In the genomic region with DNA sequence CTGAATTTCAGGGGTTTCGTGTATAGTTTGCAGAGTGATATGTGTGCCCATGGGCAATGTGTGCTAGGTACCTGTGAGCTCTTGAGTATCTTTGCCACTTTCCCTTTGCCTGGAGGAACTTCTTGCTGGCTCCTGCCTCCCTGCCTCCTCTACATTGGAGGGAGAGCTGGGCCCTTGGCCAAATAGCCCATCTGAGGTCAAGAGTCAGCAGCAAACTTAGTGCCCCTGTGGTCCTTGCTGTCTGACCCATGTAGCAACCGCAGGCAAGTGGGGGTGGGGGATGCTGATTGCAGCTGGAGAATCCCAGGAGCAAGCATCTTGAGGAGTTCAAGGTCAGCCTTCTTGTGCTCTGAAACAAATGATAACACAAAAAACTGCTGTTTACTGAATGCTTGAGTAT, we compare ENCODE assay signal across 3 cellular contexts.
A peak's percentile ranks its signal among the peaks of the same experiment; 100 is the strongest.
TF ChIP-seq lines count a peak whose summit lies in the region.

No MANE protein-coding gene starts in this region.

TF ChIP-seq in liver, 16 proteins besides CTCF, POLR2A, EP300 and RAD21:
- TF ChIP-seq FOXA2 (IDR thresholded peaks at IDR 0.05) (no peak), NR2F2 (IDR thresholded peaks at IDR 0.05) (peak; percentile 88)

TF ChIP-seq in HepG2, 621 proteins besides CTCF, POLR2A, EP300 and RAD21 (continues in another document):
- TF ChIP-seq FOSL1 (CRISPR knock-in tag; IDR thresholded peaks at IDR 0.05; ENCODE audit: borderline replicate concordance): no peak
- TF ChIP-seq ZNF605 (CRISPR knock-in tag; IDR thresholded peaks at IDR 0.05): no peak
- TF ChIP-seq, protein P1, sequence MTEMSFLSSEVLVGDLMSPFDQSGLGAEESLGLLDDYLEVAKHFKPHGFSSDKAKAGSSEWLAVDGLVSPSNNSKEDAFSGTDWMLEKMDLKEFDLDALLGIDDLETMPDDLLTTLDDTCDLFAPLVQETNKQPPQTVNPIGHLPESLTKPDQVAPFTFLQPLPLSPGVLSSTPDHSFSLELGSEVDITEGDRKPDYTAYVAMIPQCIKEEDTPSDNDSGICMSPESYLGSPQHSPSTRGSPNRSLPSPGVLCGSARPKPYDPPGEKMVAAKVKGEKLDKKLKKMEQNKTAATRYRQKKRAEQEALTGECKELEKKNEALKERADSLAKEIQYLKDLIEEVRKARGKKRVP (CRISPR knock-in tag; IDR thresholded peaks at IDR 0.05): no peak
- TF ChIP-seq, protein P2, sequence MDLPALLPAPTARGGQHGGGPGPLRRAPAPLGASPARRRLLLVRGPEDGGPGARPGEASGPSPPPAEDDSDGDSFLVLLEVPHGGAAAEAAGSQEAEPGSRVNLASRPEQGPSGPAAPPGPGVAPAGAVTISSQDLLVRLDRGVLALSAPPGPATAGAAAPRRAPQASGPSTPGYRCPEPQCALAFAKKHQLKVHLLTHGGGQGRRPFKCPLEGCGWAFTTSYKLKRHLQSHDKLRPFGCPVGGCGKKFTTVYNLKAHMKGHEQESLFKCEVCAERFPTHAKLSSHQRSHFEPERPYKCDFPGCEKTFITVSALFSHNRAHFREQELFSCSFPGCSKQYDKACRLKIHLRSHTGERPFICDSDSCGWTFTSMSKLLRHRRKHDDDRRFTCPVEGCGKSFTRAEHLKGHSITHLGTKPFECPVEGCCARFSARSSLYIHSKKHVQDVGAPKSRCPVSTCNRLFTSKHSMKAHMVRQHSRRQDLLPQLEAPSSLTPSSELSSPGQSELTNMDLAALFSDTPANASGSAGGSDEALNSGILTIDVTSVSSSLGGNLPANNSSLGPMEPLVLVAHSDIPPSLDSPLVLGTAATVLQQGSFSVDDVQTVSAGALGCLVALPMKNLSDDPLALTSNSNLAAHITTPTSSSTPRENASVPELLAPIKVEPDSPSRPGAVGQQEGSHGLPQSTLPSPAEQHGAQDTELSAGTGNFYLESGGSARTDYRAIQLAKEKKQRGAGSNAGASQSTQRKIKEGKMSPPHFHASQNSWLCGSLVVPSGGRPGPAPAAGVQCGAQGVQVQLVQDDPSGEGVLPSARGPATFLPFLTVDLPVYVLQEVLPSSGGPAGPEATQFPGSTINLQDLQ (CRISPR knock-in tag; IDR thresholded peaks at IDR 0.05): no peak
- TF ChIP-seq ZNF382 (CRISPR knock-in tag; IDR thresholded peaks at IDR 0.05; ENCODE audit: borderline replicate concordance): no peak
- no peak for TF ChIP-seq HDAC6 (IDR thresholded peaks at IDR 0.05; ENCODE audit: low read depth, low read length)
- no peak for TF ChIP-seq EZH2 (conservative IDR thresholded peaks at IDR 0.05; ENCODE audit: low read depth, low read length)
- no peak for TF ChIP-seq ZNF160 (CRISPR knock-in tag; IDR thresholded peaks at IDR 0.05)
- no peak for TF ChIP-seq CBX5 (CRISPR knock-in tag; IDR thresholded peaks at IDR 0.05; ENCODE audit: borderline replicate concordance)
- no peak for TF ChIP-seq SMAD9 (CRISPR knock-in tag; IDR thresholded peaks at IDR 0.05)
- TF ChIP-seq, protein P3, sequence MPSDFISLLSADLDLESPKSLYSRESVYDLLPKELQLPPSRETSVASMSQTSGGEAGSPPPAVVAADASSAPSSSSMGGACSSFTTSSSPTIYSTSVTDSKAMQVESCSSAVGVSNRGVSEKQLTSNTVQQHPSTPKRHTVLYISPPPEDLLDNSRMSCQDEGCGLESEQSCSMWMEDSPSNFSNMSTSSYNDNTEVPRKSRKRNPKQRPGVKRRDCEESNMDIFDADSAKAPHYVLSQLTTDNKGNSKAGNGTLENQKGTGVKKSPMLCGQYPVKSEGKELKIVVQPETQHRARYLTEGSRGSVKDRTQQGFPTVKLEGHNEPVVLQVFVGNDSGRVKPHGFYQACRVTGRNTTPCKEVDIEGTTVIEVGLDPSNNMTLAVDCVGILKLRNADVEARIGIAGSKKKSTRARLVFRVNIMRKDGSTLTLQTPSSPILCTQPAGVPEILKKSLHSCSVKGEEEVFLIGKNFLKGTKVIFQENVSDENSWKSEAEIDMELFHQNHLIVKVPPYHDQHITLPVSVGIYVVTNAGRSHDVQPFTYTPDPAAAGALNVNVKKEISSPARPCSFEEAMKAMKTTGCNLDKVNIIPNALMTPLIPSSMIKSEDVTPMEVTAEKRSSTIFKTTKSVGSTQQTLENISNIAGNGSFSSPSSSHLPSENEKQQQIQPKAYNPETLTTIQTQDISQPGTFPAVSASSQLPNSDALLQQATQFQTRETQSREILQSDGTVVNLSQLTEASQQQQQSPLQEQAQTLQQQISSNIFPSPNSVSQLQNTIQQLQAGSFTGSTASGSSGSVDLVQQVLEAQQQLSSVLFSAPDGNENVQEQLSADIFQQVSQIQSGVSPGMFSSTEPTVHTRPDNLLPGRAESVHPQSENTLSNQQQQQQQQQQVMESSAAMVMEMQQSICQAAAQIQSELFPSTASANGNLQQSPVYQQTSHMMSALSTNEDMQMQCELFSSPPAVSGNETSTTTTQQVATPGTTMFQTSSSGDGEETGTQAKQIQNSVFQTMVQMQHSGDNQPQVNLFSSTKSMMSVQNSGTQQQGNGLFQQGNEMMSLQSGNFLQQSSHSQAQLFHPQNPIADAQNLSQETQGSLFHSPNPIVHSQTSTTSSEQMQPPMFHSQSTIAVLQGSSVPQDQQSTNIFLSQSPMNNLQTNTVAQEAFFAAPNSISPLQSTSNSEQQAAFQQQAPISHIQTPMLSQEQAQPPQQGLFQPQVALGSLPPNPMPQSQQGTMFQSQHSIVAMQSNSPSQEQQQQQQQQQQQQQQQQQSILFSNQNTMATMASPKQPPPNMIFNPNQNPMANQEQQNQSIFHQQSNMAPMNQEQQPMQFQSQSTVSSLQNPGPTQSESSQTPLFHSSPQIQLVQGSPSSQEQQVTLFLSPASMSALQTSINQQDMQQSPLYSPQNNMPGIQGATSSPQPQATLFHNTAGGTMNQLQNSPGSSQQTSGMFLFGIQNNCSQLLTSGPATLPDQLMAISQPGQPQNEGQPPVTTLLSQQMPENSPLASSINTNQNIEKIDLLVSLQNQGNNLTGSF (CRISPR knock-in tag; IDR thresholded peaks at IDR 0.05): no peak
- TF ChIP-seq, protein P4, sequence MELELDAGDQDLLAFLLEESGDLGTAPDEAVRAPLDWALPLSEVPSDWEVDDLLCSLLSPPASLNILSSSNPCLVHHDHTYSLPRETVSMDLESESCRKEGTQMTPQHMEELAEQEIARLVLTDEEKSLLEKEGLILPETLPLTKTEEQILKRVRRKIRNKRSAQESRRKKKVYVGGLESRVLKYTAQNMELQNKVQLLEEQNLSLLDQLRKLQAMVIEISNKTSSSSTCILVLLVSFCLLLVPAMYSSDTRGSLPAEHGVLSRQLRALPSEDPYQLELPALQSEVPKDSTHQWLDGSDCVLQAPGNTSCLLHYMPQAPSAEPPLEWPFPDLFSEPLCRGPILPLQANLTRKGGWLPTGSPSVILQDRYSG (CRISPR knock-in tag; IDR thresholded peaks at IDR 0.05): no peak
- TF ChIP-seq U2AF2 (IDR thresholded peaks at IDR 0.05; ENCODE audit: low read depth, low read length): no peak
- TF ChIP-seq, protein P5, sequence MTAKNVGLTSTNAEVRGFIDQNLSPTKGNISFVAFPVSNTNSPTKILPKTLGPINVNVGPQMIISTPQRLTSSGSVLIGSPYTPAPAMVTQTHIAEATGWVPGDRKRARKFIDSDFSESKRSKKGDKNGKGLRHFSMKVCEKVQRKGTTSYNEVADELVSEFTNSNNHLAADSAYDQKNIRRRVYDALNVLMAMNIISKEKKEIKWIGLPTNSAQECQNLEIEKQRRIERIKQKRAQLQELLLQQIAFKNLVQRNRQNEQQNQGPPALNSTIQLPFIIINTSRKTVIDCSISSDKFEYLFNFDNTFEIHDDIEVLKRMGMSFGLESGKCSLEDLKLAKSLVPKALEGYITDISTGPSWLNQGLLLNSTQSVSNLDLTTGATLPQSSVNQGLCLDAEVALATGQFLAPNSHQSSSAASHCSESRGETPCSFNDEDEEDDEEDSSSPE (CRISPR knock-in tag; IDR thresholded peaks at IDR 0.05): no peak

TF ChIP-seq in H1, 55 proteins besides CTCF, POLR2A, EP300 and RAD21:
- TF ChIP-seq CHD1 (IDR thresholded peaks at IDR 0.05; ENCODE audit: low read depth, low read length) (no peak), FOSL1 (IDR thresholded peaks at IDR 0.05; ENCODE audit: insufficient read depth, low read depth, low read length) (no peak), TAF1 (IDR thresholded peaks at IDR 0.05; ENCODE audit: low read depth, low read length) (no peak), HDAC6 (IDR thresholded peaks at IDR 0.05; ENCODE audit: low read depth, low read length) (no peak), SUZ12 (IDR thresholded peaks at IDR 0.05; ENCODE audit: low read length) (no peak)
- TF ChIP-seq, protein P6, sequence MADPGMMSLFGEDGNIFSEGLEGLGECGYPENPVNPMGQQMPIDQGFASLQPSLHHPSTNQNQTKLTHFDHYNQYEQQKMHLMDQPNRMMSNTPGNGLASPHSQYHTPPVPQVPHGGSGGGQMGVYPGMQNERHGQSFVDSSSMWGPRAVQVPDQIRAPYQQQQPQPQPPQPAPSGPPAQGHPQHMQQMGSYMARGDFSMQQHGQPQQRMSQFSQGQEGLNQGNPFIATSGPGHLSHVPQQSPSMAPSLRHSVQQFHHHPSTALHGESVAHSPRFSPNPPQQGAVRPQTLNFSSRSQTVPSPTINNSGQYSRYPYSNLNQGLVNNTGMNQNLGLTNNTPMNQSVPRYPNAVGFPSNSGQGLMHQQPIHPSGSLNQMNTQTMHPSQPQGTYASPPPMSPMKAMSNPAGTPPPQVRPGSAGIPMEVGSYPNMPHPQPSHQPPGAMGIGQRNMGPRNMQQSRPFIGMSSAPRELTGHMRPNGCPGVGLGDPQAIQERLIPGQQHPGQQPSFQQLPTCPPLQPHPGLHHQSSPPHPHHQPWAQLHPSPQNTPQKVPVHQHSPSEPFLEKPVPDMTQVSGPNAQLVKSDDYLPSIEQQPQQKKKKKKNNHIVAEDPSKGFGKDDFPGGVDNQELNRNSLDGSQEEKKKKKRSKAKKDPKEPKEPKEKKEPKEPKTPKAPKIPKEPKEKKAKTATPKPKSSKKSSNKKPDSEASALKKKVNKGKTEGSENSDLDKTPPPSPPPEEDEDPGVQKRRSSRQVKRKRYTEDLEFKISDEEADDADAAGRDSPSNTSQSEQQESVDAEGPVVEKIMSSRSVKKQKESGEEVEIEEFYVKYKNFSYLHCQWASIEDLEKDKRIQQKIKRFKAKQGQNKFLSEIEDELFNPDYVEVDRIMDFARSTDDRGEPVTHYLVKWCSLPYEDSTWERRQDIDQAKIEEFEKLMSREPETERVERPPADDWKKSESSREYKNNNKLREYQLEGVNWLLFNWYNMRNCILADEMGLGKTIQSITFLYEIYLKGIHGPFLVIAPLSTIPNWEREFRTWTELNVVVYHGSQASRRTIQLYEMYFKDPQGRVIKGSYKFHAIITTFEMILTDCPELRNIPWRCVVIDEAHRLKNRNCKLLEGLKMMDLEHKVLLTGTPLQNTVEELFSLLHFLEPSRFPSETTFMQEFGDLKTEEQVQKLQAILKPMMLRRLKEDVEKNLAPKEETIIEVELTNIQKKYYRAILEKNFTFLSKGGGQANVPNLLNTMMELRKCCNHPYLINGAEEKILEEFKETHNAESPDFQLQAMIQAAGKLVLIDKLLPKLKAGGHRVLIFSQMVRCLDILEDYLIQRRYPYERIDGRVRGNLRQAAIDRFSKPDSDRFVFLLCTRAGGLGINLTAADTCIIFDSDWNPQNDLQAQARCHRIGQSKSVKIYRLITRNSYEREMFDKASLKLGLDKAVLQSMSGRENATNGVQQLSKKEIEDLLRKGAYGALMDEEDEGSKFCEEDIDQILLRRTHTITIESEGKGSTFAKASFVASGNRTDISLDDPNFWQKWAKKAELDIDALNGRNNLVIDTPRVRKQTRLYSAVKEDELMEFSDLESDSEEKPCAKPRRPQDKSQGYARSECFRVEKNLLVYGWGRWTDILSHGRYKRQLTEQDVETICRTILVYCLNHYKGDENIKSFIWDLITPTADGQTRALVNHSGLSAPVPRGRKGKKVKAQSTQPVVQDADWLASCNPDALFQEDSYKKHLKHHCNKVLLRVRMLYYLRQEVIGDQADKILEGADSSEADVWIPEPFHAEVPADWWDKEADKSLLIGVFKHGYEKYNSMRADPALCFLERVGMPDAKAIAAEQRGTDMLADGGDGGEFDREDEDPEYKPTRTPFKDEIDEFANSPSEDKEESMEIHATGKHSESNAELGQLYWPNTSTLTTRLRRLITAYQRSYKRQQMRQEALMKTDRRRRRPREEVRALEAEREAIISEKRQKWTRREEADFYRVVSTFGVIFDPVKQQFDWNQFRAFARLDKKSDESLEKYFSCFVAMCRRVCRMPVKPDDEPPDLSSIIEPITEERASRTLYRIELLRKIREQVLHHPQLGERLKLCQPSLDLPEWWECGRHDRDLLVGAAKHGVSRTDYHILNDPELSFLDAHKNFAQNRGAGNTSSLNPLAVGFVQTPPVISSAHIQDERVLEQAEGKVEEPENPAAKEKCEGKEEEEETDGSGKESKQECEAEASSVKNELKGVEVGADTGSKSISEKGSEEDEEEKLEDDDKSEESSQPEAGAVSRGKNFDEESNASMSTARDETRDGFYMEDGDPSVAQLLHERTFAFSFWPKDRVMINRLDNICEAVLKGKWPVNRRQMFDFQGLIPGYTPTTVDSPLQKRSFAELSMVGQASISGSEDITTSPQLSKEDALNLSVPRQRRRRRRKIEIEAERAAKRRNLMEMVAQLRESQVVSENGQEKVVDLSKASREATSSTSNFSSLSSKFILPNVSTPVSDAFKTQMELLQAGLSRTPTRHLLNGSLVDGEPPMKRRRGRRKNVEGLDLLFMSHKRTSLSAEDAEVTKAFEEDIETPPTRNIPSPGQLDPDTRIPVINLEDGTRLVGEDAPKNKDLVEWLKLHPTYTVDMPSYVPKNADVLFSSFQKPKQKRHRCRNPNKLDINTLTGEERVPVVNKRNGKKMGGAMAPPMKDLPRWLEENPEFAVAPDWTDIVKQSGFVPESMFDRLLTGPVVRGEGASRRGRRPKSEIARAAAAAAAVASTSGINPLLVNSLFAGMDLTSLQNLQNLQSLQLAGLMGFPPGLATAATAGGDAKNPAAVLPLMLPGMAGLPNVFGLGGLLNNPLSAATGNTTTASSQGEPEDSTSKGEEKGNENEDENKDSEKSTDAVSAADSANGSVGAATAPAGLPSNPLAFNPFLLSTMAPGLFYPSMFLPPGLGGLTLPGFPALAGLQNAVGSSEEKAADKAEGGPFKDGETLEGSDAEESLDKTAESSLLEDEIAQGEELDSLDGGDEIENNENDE (IDR thresholded peaks at IDR 0.05; ENCODE audit: insufficient replicate concordance, low read length): no peak
TF ChIP-seq in H1: peak in this region for 0.
